Comparison of ENCODE assay signal across 8 cellular contexts in genomic region chr9:26975728-26976707, GRCh38. TPM values are rescaled to one million over a fixed set of nuclear protein-coding genes. Genes with fewer than 3 reads are reported as not detected.
DNase-seq lines count a peak whose midpoint lies in the region; ATAC-seq and TF ChIP-seq lines count a peak whose summit lies in the region.

No MANE protein-coding gene starts in this region.

- POLR2A ChIA-PET in HCT116 (lab: Charles Lee) = no interaction called here

- H3K27me3 ChIP-seq in HCT116 (ENCODE audit: insufficient read depth, low read length) (no peaks in the 10 kb centered on the region), transverse colon (no peaks in the 10 kb centered on the region)

- BruUV-seq in HCT116 (replicated peaks; lab: Mats Ljungman, UMichigan) = no TSS peak

- H3K27ac Mint-ChIP-seq in activated T-helper 1 cell treated with anti-CD3 and anti-CD28 coated beads, Interleukin-12 subunit alpha, Interleukin-12 subunit beta, Interleukin-2, Interleukin-4 antibody, amounts not matched to agents 30 ng/mL and 10 ng/mL and 1 ng/mL, durations not matched to agents 14 hours and 24 hours and 36 hours = no peak overlapping the region

- H3K4me1 ChIP-seq in HCT116 (ENCODE audit: control insufficient read depth in 1 of 2, insufficient read depth in 2 of 2, low read length in 2 of 2) (peaks cover 13 to 14% of the 10 kb centered on the region in 2 experiments), transverse colon (peaks cover 0 to 3% (median 0%) of the 10 kb centered on the region in 4 donors)

- TF ChIP-seq CTCF in HCT116 (IDR thresholded peaks at IDR 0.05 in 2 of 3, conservative IDR thresholded peaks at IDR 0.05 in 1 of 3; ENCODE audit: borderline replicate concordance in 1 of 3, insufficient read depth in 1 of 3, low read depth in 2 of 3, low read length in 2 of 3) (peak; percentile 56 to 76 (median 68)), VCaP (conservative IDR thresholded peaks at IDR 0.05) (peak; percentile 67), transverse colon (IDR thresholded peaks at IDR 0.05) (peak; percentile 58 to 70 (median 60))

- 82 to 86% methylated on average over 10 to 18 of the region's 18 CpGs for WGBS in transverse colon (ENCODE audit: low coverage in 1 of 2), 2 donors

- H3K4me3 ChIP-seq in HCT116 (replicated peaks in 1 of 2; ENCODE audit: low read depth in 1 of 2, low read length in 2 of 2) (no peak overlapping the region), transverse colon (no peak overlapping the region)

- H4K20me1 ChIP-seq in HCT116 (ENCODE audit: insufficient read depth) = no peaks in the 10 kb centered on the region; the same call in 1 of the 2 replicates

- H3K9me3 ChIP-seq in HCT116 (ENCODE audit: control insufficient read depth in 1 of 2, insufficient read depth in 1 of 2, low read depth in 1 of 2, low read length in 2 of 2) (no peaks in the 10 kb centered on the region), transverse colon (no peaks in the 10 kb centered on the region)

- H3K4me1 Mint-ChIP-seq in activated T-helper 1 cell treated with anti-CD3 and anti-CD28 coated beads, Interleukin-12 subunit alpha, Interleukin-12 subunit beta, Interleukin-2, Interleukin-4 antibody, amounts not matched to agents 30 ng/mL and 10 ng/mL and 1 ng/mL, durations not matched to agents 14 hours and 24 hours and 36 hours (ENCODE audit: low read depth) = no peaks in the 10 kb centered on the region

- intact Hi-C loops in HCT116 (cut with micrococcal nuclease) (loop anchor here (1.0 to 5.0 kb wide), 2 partner anchors 232 to 254 kb away; no protein-coding TSS in a partner anchor), transverse colon (cut with DNase I; ENCODE audit: low total_unique reads) (no loop called here), posterior cingulate gyrus (cut with DNase I) (no loop called here)
- intact Hi-C loops in activated T-helper 1 cell treated with anti-CD3 and anti-CD28 coated beads, Interleukin-12 subunit alpha, Interleukin-12 subunit beta, Interleukin-2, Interleukin-4 antibody, amounts not matched to agents 30 ng/mL and 10 ng/mL and 1 ng/mL, durations not matched to agents 14 hours and 24 hours and 36 hours (cut with micrococcal nuclease) = no loop called here

- peak overlapping the region; percentile 1; the same call in 1 of the 2 replicates for H3K4me2 ChIP-seq in HCT116 (ENCODE audit: low read length)

- H2AFZ ChIP-seq in HCT116 (ENCODE audit: low read depth, low read length, poor library complexity, severe bottlenecking) = no peak overlapping the region

- H3K9me3 Mint-ChIP-seq in activated T-helper 1 cell treated with anti-CD3 and anti-CD28 coated beads, Interleukin-12 subunit alpha, Interleukin-12 subunit beta, Interleukin-2, Interleukin-4 antibody, amounts not matched to agents 30 ng/mL and 10 ng/mL and 1 ng/mL, durations not matched to agents 14 hours and 24 hours and 36 hours = no peaks in the 10 kb centered on the region

- in situ Hi-C loops in transverse colon (cut with MboI; ENCODE audit: low pct_ligation_motif_present in 1 of 4, low pct_unique_long_range_greater_than_20kb in 1 of 4, low sequenced_read_pairs in 3 of 4) = loop anchor here (10.0 to 25.0 kb wide), 3 partner anchors 231 to 241 kb away; no protein-coding TSS in a partner anchor

- no peak overlapping the region for H3K4me3 Mint-ChIP-seq in activated T-helper 1 cell treated with anti-CD3 and anti-CD28 coated beads, Interleukin-12 subunit alpha, Interleukin-12 subunit beta, Interleukin-2, Interleukin-4 antibody, amounts not matched to agents 30 ng/mL and 10 ng/mL and 1 ng/mL, durations not matched to agents 14 hours and 24 hours and 36 hours

- H3K27ac ChIP-seq in HCT116 (ENCODE audit: low read depth, low read length) = peak overlapping the region; percentile 21; the same call in 1 of the 2 replicates
- no peak overlapping the region for H3K27ac ChIP-seq in VCaP
- no peak overlapping the region for H3K27ac ChIP-seq in transverse colon

- H3K9ac ChIP-seq in HCT116 (ENCODE audit: low read length) = no peak overlapping the region

- H3K36me3 Mint-ChIP-seq in activated T-helper 1 cell treated with anti-CD3 and anti-CD28 coated beads, Interleukin-12 subunit alpha, Interleukin-12 subunit beta, Interleukin-2, Interleukin-4 antibody, amounts not matched to agents 30 ng/mL and 10 ng/mL and 1 ng/mL, durations not matched to agents 14 hours and 24 hours and 36 hours (ENCODE audit: low read depth) = no peaks in the 10 kb centered on the region

- no peaks in the 10 kb centered on the region for H3K36me3 ChIP-seq in HCT116 (ENCODE audit: control insufficient read depth in 1 of 2, insufficient read depth in 2 of 2, low read length in 2 of 2)
- no peaks in the 10 kb centered on the region for H3K36me3 ChIP-seq in transverse colon

- H3K27me3 Mint-ChIP-seq in activated T-helper 1 cell treated with anti-CD3 and anti-CD28 coated beads, Interleukin-12 subunit alpha, Interleukin-12 subunit beta, Interleukin-2, Interleukin-4 antibody, amounts not matched to agents 30 ng/mL and 10 ng/mL and 1 ng/mL, durations not matched to agents 14 hours and 24 hours and 36 hours (ENCODE audit: insufficient read depth) = no peaks in the 10 kb centered on the region

- no peak for TF ChIP-seq EP300 in transverse colon (IDR thresholded peaks at IDR 0.05; ENCODE audit: low read depth)

- CTCF ChIA-PET in HCT116 (lab: Charles Lee) = interaction anchor here (0.6 to 1.7 kb wide), 4 partner anchors 105 to 320 kb away, joined by 3 to 6 read pairs (median 6); no protein-coding TSS in a partner anchor

- TF ChIP-seq POLR2A in HCT116 (IDR thresholded peaks at IDR 0.05; ENCODE audit: borderline replicate concordance, extremely low read depth, insufficient read depth, insufficient read length) (no peak), transverse colon (IDR thresholded peaks at IDR 0.05) (no peak)

- RAD21 ChIA-PET in HCT116 (lab: Charles Lee; ENCODE audit: low non-redundant PET in 1 of 2, low total read pairs in 2 of 2, uncharacterized antibody in 2 of 2, unreplicated experiment in 2 of 2) = no interaction called here

- peaks cover 2% of the 10 kb centered on the region; the same call in 1 of the 2 replicates for H3K79me2 ChIP-seq in HCT116 (ENCODE audit: insufficient read depth, low read length)

- peak; percentile 25 to 34 for DNase-seq in AML-193 (lab: John Stamatoyannopoulos, UW)
- peak; percentile 48 for DNase-seq in HCT116 (ENCODE audit: low read depth, low spot score)
- DNase-seq in hepatic stellate cell (ENCODE audit: low spot score) = peak; percentile 16
- peak; percentile 56 for DNase-seq in transverse colon
- DNase-seq in NCI-H146 treated with DMSO at 0.1 percent for 48 hours (lab: John Stamatoyannopoulos, UW; ENCODE audit: unreplicated experiment) = no peak
- no peak for DNase-seq in activated T-helper 1 cell treated with anti-CD3 and anti-CD28 coated beads, Interleukin-12 subunit alpha, Interleukin-12 subunit beta, Interleukin-2, Interleukin-4 antibody, amounts not matched to agents 30 ng/mL and 10 ng/mL and 1 ng/mL, durations not matched to agents 14 hours and 24 hours and 36 hours (ENCODE audit: low spot score)
- DNase-seq in posterior cingulate gyrus = no peak

- ATAC-seq in HCT116 = peak; percentile 90

- no peaks in the 10 kb centered on the region for H3K9me2 ChIP-seq in HCT116 (ENCODE audit: insufficient read depth)

- peak; percentile 81 for TF ChIP-seq RAD21 in HCT116 (IDR thresholded peaks at IDR 0.05; ENCODE audit: low read depth)

TF ChIP-seq in HCT116, 20 proteins besides CTCF, POLR2A, EP300 and RAD21:
- no peak for TF ChIP-seq CBX3 (IDR thresholded peaks at IDR 0.05; ENCODE audit: low read depth)
- TF ChIP-seq SRF (IDR thresholded peaks at IDR 0.05; ENCODE audit: low read depth) = peak; percentile 43; the same call in 1 of the 2 replicates

RNA-seq across cellular contexts. Expression of gene IFT74, which starts 19.8 kb away (rescaled TPM):
- total RNA-seq in HCT116 (2021; ENCODE audit: unreplicated experiment) (18.2 TPM), transverse colon (10 to 100 TPM in 2 of 4 donors, 1 to 10 TPM in 2; 1.9 to 14.3 (median 9.0) TPM)
- 7.4 and 11.9 TPM in 2 replicates for polyA plus RNA-seq in HCT116 (2012)
- total RNA-seq in activated T-helper 1 cell treated with anti-CD3 and anti-CD28 coated beads, Interleukin-12 subunit alpha, Interleukin-12 subunit beta, Interleukin-2, Interleukin-4 antibody, amounts not matched to agents 30 ng/mL and 10 ng/mL and 1 ng/mL, durations not matched to agents 14 hours and 24 hours and 36 hours = 7.9 and 9.5 TPM in 2 replicates

RNA-seq across cellular contexts. Expression of gene PLAA, which starts 29.0 kb away (rescaled TPM):
- total RNA-seq in HCT116 (2021; ENCODE audit: unreplicated experiment) = 41.2 TPM
- polyA plus RNA-seq in HCT116 (2012) = 18.2 and 25.1 TPM in 2 replicates
- 10 to 100 TPM; 12.0 to 30.2 (median 28.0) TPM for total RNA-seq in transverse colon
- 46.9 and 48.6 TPM in 2 replicates for total RNA-seq in activated T-helper 1 cell treated with anti-CD3 and anti-CD28 coated beads, Interleukin-12 subunit alpha, Interleukin-12 subunit beta, Interleukin-2, Interleukin-4 antibody, amounts not matched to agents 30 ng/mL and 10 ng/mL and 1 ng/mL, durations not matched to agents 14 hours and 24 hours and 36 hours

RNA-seq across cellular contexts. Expression of gene LRRC19, which starts 29.5 kb away (rescaled TPM):
- not detected for total RNA-seq in HCT116 (2021; ENCODE audit: unreplicated experiment)
- 0.02 TPM in 1 of 2 replicates, not detected in the other for polyA plus RNA-seq in HCT116 (2012)
- total RNA-seq in transverse colon = 100 to 1,000 TPM in 1 of 4 donors, 10 to 100 TPM in 3; 31.0 to 102 (median 86.3) TPM
- total RNA-seq in activated T-helper 1 cell treated with anti-CD3 and anti-CD28 coated beads, Interleukin-12 subunit alpha, Interleukin-12 subunit beta, Interleukin-2, Interleukin-4 antibody, amounts not matched to agents 30 ng/mL and 10 ng/mL and 1 ng/mL, durations not matched to agents 14 hours and 24 hours and 36 hours = not detected in 2 replicates

Comparison
In these comparisons a context has a peak if more than half of its experiments do, and no peak if none do; other contexts are left out.
1. DNase-seq: peak in AML-193 (2 of 2), HCT116 (single experiment), hepatic stellate cell (single experiment) and transverse colon (single experiment); none in NCI-H146 treated with DMSO at 0.1 percent for 48 hours (single experiment), activated T-helper 1 cell treated with anti-CD3 and anti-CD28 coated beads, Interleukin-12 subunit alpha, Interleukin-12 subunit beta, Interleukin-2, Interleukin-4 antibody, amounts not matched to agents 30 ng/mL and 10 ng/mL and 1 ng/mL, durations not matched to agents 14 hours and 24 hours and 36 hours (single experiment) and posterior cingulate gyrus (0 of 10).
2. RNA of gene LRRC19, which starts 29.5 kb away (total RNA-seq): 31.0 to 102 TPM in transverse colon; not detected in HCT116 (single experiment) and not detected in activated T-helper 1 cell treated with anti-CD3 and anti-CD28 coated beads, Interleukin-12 subunit alpha, Interleukin-12 subunit beta, Interleukin-2, Interleukin-4 antibody, amounts not matched to agents 30 ng/mL and 10 ng/mL and 1 ng/mL, durations not matched to agents 14 hours and 24 hours and 36 hours; every median in the first group is over 10 times any median in the second.
3. Peak in every context shown above with its lines, with median percentiles within 50 percentile points of each other: CTCF ChIP-seq.